1 cellular context compared by ENCODE assay signal in the genomic region with DNA sequence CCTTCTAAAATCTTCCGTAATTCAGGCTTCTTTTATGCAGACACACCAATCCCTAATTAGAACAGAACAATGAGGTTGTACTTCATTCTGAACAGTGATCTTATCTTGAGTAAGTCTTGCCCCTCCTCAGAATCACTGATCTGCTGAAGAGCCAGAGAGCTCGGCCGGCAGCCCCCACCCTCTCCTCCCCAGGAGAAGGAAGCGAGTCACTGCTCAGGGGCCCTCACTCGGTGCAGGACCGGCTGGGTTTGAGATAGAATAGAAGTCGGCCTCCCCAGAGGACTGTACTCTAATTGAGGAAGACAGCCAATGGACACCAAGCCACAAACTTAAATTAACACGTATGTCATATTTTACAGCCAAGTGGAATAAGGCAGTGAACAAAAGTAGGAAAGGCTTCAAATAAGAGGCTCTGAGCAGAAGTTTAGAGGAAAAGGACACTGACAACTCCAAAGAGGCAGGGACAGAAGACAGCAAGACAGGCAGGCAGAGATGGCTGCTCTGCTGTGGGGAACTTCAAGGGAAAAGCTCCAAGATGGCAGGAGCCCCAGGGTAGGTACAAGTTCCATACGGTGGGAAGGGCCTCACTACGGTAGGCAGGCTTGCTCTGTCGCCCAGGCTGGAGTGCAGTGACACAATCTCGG.
TF ChIP-seq lines count a peak whose summit lies in the region.

No MANE protein-coding gene starts in this region.

TF ChIP-seq in GM12878, 131 proteins besides CTCF, POLR2A, EP300 and RAD21:
- TF ChIP-seq POLR2AphosphoS5 (IDR thresholded peaks at IDR 0.05; ENCODE audit: low read length): 0 out of 2 replicates have a peak, but pooled peaks have one; percentile 37
- no peak for TF ChIP-seq ATF7 (IDR thresholded peaks at IDR 0.05; ENCODE audit: low read depth)
- no peak for TF ChIP-seq PML (IDR thresholded peaks at IDR 0.05; ENCODE audit: low read length)
- no peak for TF ChIP-seq CREB1 (IDR thresholded peaks at IDR 0.05; ENCODE audit: low read depth)
- no peak for TF ChIP-seq NFIC (IDR thresholded peaks at IDR 0.05; ENCODE audit: low read depth, low read length)
